In the genomic region with DNA sequence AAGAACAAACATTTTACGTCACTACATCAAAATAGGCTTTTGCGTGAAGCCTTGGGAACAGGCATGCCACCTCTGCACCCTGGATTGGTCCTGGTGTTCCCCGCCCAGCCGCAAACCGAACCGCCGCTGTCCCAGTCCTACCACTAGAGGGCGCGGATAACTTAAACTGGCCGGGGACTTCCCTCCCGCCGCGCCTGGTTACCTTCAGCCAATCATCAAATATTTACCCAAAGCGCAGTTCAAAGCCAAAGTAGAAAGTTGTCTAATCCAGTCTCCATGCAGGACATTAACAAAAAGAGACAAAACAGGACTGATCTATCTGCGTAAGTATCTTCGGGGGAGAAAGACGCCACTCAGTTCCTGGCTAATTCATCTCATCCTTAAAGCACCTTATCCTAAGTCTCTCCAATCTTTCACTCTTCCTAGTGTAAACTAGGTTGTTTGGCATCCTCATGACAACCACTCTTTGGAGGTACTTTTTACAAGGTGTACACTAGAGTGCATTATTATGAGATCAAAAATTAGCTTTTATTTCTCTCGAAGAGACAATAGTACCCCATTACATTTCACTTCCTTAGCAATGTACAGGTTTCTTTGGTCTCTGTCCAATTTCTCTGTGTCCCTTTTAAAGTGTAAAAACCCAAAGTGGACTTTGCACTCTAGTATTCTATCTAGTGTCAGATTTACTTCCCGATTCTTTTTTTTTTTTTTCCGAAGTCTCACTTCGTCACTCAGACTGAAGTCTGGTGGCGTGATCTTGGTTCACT, we compare ENCODE assay signal across 8 cellular contexts. TPM values are rescaled to one million over a fixed set of nuclear protein-coding genes. Genes with fewer than 3 reads are reported as not detected.
DNase-seq lines count a peak whose midpoint lies in the region; ATAC-seq and TF ChIP-seq lines count a peak whose summit lies in the region.

No MANE protein-coding gene starts in this region.

- TF ChIP-seq CTCF in ascending aorta (IDR thresholded peaks at IDR 0.05), result peak; percentile 87 to 92 (median 89)
- TF ChIP-seq CTCF in right atrium auricular region (IDR thresholded peaks at IDR 0.05), result peak; percentile 90 to 96
- TF ChIP-seq CTCF in vagina (IDR thresholded peaks at IDR 0.05), result peak; percentile 83 to 92 (median 85)

- no peak for TF ChIP-seq POLR2A in vagina (IDR thresholded peaks at IDR 0.05)

- peak overlapping the region; percentile 19 to 33 for H3K4me3 ChIP-seq in ascending aorta
- peak overlapping the region in 1 of 2 donors; percentile 26 for H3K4me3 ChIP-seq in right atrium auricular region
- peak overlapping the region in 1 of 2 donors; percentile 32 for H3K4me3 ChIP-seq in vagina

- H3K27ac ChIP-seq in ascending aorta, result peak overlapping the region in 1 of 2 donors; percentile 60
- H3K27ac ChIP-seq in right atrium auricular region, result peak overlapping the region in 1 of 2 donors; percentile 15
- peak overlapping the region; percentile 20 for H3K27ac ChIP-seq in vagina

- intact Hi-C loops in ascending aorta (cut with DNase I), result loop anchor here (1.0 to 10.0 kb wide), 7 partner anchors 15 to 1571 kb away; a partner anchor contains a TSS
- intact Hi-C loops in vagina (cut with DNase I), result no loop called here

- H3K27me3 ChIP-seq in ascending aorta (no peaks in the 10 kb centered on the region), right atrium auricular region (no peaks in the 10 kb centered on the region), vagina (no peaks in the 10 kb centered on the region)

- H3K4me1 ChIP-seq in ascending aorta (peaks cover 0 to 7% of the 10 kb centered on the region in 2 donors), right atrium auricular region (peaks cover 0 to 20% of the 10 kb centered on the region in 2 donors), vagina (peaks cover 15% of the 10 kb centered on the region)

- ATAC-seq in GM21390 (IDR thresholded peaks at IDR 0.05; ENCODE audit: unreplicated experiment), result peak; percentile 26

- H3K9me3 ChIP-seq in ascending aorta (no peaks in the 10 kb centered on the region), right atrium auricular region (no peaks in the 10 kb centered on the region), vagina (no peaks in the 10 kb centered on the region)

- no peaks in the 10 kb centered on the region for H3K36me3 ChIP-seq in ascending aorta
- H3K36me3 ChIP-seq in right atrium auricular region, result no peaks in the 10 kb centered on the region
- no peaks in the 10 kb centered on the region for H3K36me3 ChIP-seq in vagina

- peak; percentile 89 for DNase-seq in AG08396 (ENCODE audit: low spot score)
- peak; percentile 90 for DNase-seq in NCI-H2029 (lab: John Stamatoyannopoulos, UW)
- DNase-seq in T-helper 9 cell, result peak; percentile 87
- peak; percentile 77 to 98 for DNase-seq in ascending aorta (ENCODE audit: low spot score in 2 of 2)
- peak; percentile 97 for DNase-seq in right atrium auricular region (ENCODE audit: low spot score)
- peak; percentile 82 for DNase-seq in renal cortical epithelial cell (ENCODE audit: low read depth)
- DNase-seq in vagina (ENCODE audit: extremely low spot score in 2 of 2), result no peak

RNA-seq across cellular contexts. Expression of a gene that starts 3.9 kb away (rescaled TPM):
- total RNA-seq in ascending aorta (29.6 TPM), right atrium auricular region (10 to 100 TPM; 43.0 to 62.9 TPM), renal cortical epithelial cell (5.4 and 14.4 TPM in 2 replicates), vagina (54.3 TPM)

RNA-seq across cellular contexts. Expression of a gene that starts 38.4 kb away (rescaled TPM):
- total RNA-seq in ascending aorta (47.7 TPM), right atrium auricular region (10 to 100 TPM in 1 of 2 donors, 1 to 10 TPM in 1; 5.2 to 11.6 TPM), renal cortical epithelial cell (14.9 and 17.9 TPM in 2 replicates), vagina (16.7 TPM)

RNA-seq across cellular contexts. Expression of a gene that starts 42.1 kb away (rescaled TPM):
- total RNA-seq in ascending aorta, result 6.0 TPM
- 1 to 10 TPM; 7.3 to 8.9 TPM for total RNA-seq in right atrium auricular region
- total RNA-seq in renal cortical epithelial cell, result 1.4 and 8.7 TPM in 2 replicates
- 7.1 TPM for total RNA-seq in vagina

Comparison
In these comparisons a context has a peak if more than half of its experiments do, and no peak if none do; other contexts are left out.
1. DNase-seq: peak in AG08396 (single experiment), NCI-H2029 (single experiment), T-helper 9 cell (single experiment), ascending aorta (2 of 2), right atrium auricular region (single experiment) and renal cortical epithelial cell (single experiment); none in vagina (0 of 2).
2. Peak in every context shown above with its lines, with median percentiles within 50 percentile points of each other: CTCF ChIP-seq.